In the genomic region with DNA sequence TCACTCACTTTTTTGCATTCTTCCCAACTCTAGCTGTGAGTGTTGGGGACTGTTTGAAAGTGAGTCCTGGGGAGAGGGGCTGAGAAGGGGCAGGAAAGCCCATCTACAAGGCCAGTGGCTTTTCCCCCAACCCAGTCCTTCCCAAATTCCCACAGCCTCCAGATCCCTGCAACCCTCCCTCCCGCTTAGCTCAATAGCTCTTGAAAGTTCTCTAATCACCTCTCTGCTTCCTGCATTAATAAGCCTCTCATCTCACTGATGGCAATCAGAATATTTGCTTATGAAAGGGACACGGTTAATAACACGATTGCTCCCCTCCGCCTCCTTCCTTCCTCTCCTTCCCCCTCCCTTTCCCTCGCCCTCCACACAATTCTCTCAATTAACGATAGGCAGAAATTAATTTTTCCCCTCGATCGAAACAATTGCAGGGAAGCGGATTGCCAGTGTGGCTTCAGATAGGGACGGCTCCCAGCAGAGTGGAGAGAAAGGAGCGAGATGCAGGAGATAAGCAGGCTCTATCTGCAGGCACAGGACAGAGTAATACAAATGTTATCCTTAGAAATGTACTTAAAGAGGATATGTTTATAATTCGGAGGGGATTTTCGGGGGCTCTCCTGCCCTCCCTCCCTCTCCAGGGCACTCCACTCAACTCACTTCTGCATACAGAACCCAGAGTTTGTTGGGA, we compare ENCODE assay signal across 21 cellular contexts. TPM values are rescaled to one million over a fixed set of nuclear protein-coding genes. Genes with fewer than 3 reads are reported as not detected.
A peak's percentile ranks its signal among the peaks of the same experiment; 100 is the strongest.
DNase-seq lines count a peak whose midpoint lies in the region; ATAC-seq and TF ChIP-seq lines count a peak whose summit lies in the region.
"Had no signal": no experiment of that assay in that cellular context is flagged by ENCODE, and none has a peak within 500 bp of the region (broad histone marks: within the 10 kb centered on the region; RNA-seq: fewer than 3 reads in every experiment).

No MANE protein-coding gene starts in this region.

- H3K27ac ChIP-seq in GM23338 (ENCODE audit: low read depth): no peak overlapping the region
- no peak overlapping the region for H3K27ac ChIP-seq in SK-N-SH (ENCODE audit: low read depth in 2 of 2, low read length in 1 of 2)
- no peak overlapping the region for H3K27ac ChIP-seq in Karpas-422 (ENCODE audit: low read length)
- H3K27ac ChIP-seq: A549; BLaER1 treated with 17β-estradiol and CSF1 and Interleukin-3, amounts not matched to agents 10 nM and 100 nM; SJCRH30 had no signal

- no peaks in the 10 kb centered on the region for H3K9me3 Mint-ChIP-seq in GM23338
- peaks cover 6% of the 10 kb centered on the region for H3K9me3 Mint-ChIP-seq in nephron
- peaks cover 0 to 5% (median 3%) of the 10 kb centered on the region in 3 donors for H3K9me3 Mint-ChIP-seq in T-cell
- H3K9me3 Mint-ChIP-seq: T-helper 2 cell treated with Interferon-gamma antibody and Interleukin-4, amounts not matched to agents 5 μg/mL and 100 μg/mL, for 36 hours had no signal

- no peak overlapping the region for H3K4me3 ChIP-seq in GM23338
- H3K4me3 ChIP-seq in SK-N-SH (ENCODE audit: low read depth in 2 of 2, low read length in 1 of 2): no peak overlapping the region
- H3K4me3 ChIP-seq in Karpas-422 (ENCODE audit: low read length): no peak overlapping the region
- H3K4me3 ChIP-seq: A549; BLaER1 treated with 17β-estradiol and CSF1 and Interleukin-3, amounts not matched to agents 10 nM and 100 nM; SJCRH30 had no signal

- H2AFZ ChIP-seq in GM23338 (peak overlapping the region; percentile 18; the same call in 1 of the 2 replicates), SK-N-SH (ENCODE audit: low read depth) (no peak overlapping the region), Karpas-422 (ENCODE audit: low read length) (no peak overlapping the region)

- H3K27me3 Mint-ChIP-seq in GM23338 (ENCODE audit: insufficient read depth, low read depth, poor library complexity) (peaks cover 51% of the 10 kb centered on the region), nephron (ENCODE audit: low read depth) (peaks cover 97% of the 10 kb centered on the region), T-cell (peaks cover 75 to 91% of the 10 kb centered on the region in 2 donors)

- H3K9ac ChIP-seq in SK-N-SH: no peak overlapping the region
- no peak overlapping the region for H3K9ac ChIP-seq in Karpas-422 (ENCODE audit: low read length)
- H3K9ac ChIP-seq: BLaER1 treated with 17β-estradiol and CSF1 and Interleukin-3, amounts not matched to agents 10 nM and 100 nM had no signal

- DNase-seq in GM23338 (ENCODE audit: low spot score) (no peak), NCI-H146 (lab: John Stamatoyannopoulos, UW) (peak; percentile 42), SK-N-SH (peak; percentile 71), Karpas-422 (no peak), T-cell (no peak)
- DNase-seq: Calu3, GF-D8, NCI-H1048, NCI-H187, NCI-H2107, NCI-H345, NCI-H526 treated with DMSO at 0.1 percent for 48 hours, SJCRH30, SW 1271 had no signal

- no peak for TF ChIP-seq CTCF in GM23338 (conservative IDR thresholded peaks at IDR 0.05; ENCODE audit: low read depth in 2 of 2)
- no peak for TF ChIP-seq CTCF in SK-N-SH (IDR thresholded peaks at IDR 0.05)
- no peak for TF ChIP-seq CTCF in nephron (IDR thresholded peaks at IDR 0.05; ENCODE audit: unreplicated experiment in 3 of 3)

- POLR2A ChIA-PET in SK-N-SH (lab: Yijun Ruan, JAX) (no interaction called here), T-cell (lab: Charles Lee) (no interaction called here)

- H4K20me1 ChIP-seq in GM23338 (replicated peaks; ENCODE audit: insufficient read depth) (peaks cover 3% of the 10 kb centered on the region; the same call in 1 of the 2 replicates), SK-N-SH (ENCODE audit: insufficient read depth) (no peaks in the 10 kb centered on the region), Karpas-422 (ENCODE audit: insufficient read depth, low read depth, low read length) (no peaks in the 10 kb centered on the region)

- H3K4me1 Mint-ChIP-seq in GM23338 (peaks cover 31% of the 10 kb centered on the region; the same call in 2 of the 3 replicates), nephron (no peaks in the 10 kb centered on the region), T-cell (peaks cover 7 to 15% (median 10%) of the 10 kb centered on the region in 3 donors)

- H3K27me3 ChIP-seq in GM23338 (ENCODE audit: insufficient read depth) (peaks cover 88% of the 10 kb centered on the region), SK-N-SH (ENCODE audit: insufficient read depth) (peaks cover 82% of the 10 kb centered on the region), Karpas-422 (ENCODE audit: low read length) (no peaks in the 10 kb centered on the region)
- H3K27me3 ChIP-seq: BLaER1 treated with 17β-estradiol and CSF1 and Interleukin-3, amounts not matched to agents 10 nM and 100 nM; SJCRH30 had no signal

- CTCF ChIA-PET in SK-N-SH (lab: Yijun Ruan, JAX) (interaction anchor here (0.6 to 1.3 kb wide), 3 partner anchors 15 to 675 kb away, joined by 3 to 4 read pairs (median 3); no protein-coding TSS in a partner anchor), T-cell (lab: Charles Lee) (no interaction called here)

- H3K36me3 Mint-ChIP-seq in GM23338 (ENCODE audit: low read depth) (no peaks in the 10 kb centered on the region), nephron (ENCODE audit: low read depth) (no peaks in the 10 kb centered on the region), T-cell (no peaks in the 10 kb centered on the region)
- H3K36me3 Mint-ChIP-seq: CD8-positive, alpha-beta T cell had no signal

- WGBS in SK-N-SH (ENCODE audit: low lambda C conversion rate): 7% methylated on average over 13 of the region's 13 CpGs

- H3F3A ChIP-seq in GM23338 (replicated peaks; ENCODE audit: low read depth) (0 out of 2 replicates have a peak, but pooled peaks cover 7% of the 10 kb centered on the region), SK-N-SH (replicated peaks; ENCODE audit: insufficient read depth) (no peaks in the 10 kb centered on the region)

- H3K79me2 ChIP-seq in GM23338 (replicated peaks; ENCODE audit: insufficient read depth): no peaks in the 10 kb centered on the region
- no peaks in the 10 kb centered on the region for H3K79me2 ChIP-seq in SK-N-SH (ENCODE audit: insufficient read depth)
- no peaks in the 10 kb centered on the region for H3K79me2 ChIP-seq in Karpas-422 (ENCODE audit: low read length)

- H3K4me1 ChIP-seq in GM23338 (ENCODE audit: insufficient read depth) (peaks cover 24% of the 10 kb centered on the region), SK-N-SH (ENCODE audit: control insufficient read depth in 1 of 2, insufficient read depth in 2 of 2, low read depth in 1 of 2, low read length in 1 of 2) (peaks cover 0 to 4% of the 10 kb centered on the region in 2 experiments; a peak in 1 of 4 replicates), Karpas-422 (ENCODE audit: low read length) (no peaks in the 10 kb centered on the region)
- H3K4me1 ChIP-seq: A549; BLaER1 treated with 17β-estradiol and CSF1 and Interleukin-3, amounts not matched to agents 10 nM and 100 nM; SJCRH30 had no signal

- H3K9me3 ChIP-seq in SK-N-SH: no peaks in the 10 kb centered on the region
- no peaks in the 10 kb centered on the region for H3K9me3 ChIP-seq in Karpas-422 (ENCODE audit: low read length)
- H3K9me3 ChIP-seq: A549; BLaER1 treated with 17β-estradiol and CSF1 and Interleukin-3, amounts not matched to agents 10 nM and 100 nM; SJCRH30 had no signal

- ATAC-seq in GM23338 (no peak), GM21529 (IDR thresholded peaks at IDR 0.05; ENCODE audit: unreplicated experiment) (no peak), GM21381 (IDR thresholded peaks at IDR 0.05; ENCODE audit: unreplicated experiment) (no peak), T-cell (replicated peaks in 1 of 4) (no peak)
- ATAC-seq: A549; CD8-positive, alpha-beta T cell had no signal

- H3K4me3 Mint-ChIP-seq in GM23338 (peak overlapping the region; percentile 1; the same call in 1 of the 3 replicates), nephron (peak overlapping the region in 2 of 3 experiments; percentile 1 to 17), T-cell (no peak overlapping the region)
- H3K4me3 Mint-ChIP-seq: CD8-positive, alpha-beta T cell; T-helper 2 cell treated with Interferon-gamma antibody and Interleukin-4, amounts not matched to agents 5 μg/mL and 100 μg/mL, for 36 hours had no signal

- TF ChIP-seq RAD21 in SK-N-SH (IDR thresholded peaks at IDR 0.05; ENCODE audit: low read length): no peak

- no peak for TF ChIP-seq EP300 in SK-N-SH (IDR thresholded peaks at IDR 0.05; ENCODE audit: borderline replicate concordance in 1 of 2, low read depth in 1 of 2, low read length in 1 of 2)

- H3K4me2 ChIP-seq in GM23338 (peak overlapping the region; percentile 65), SK-N-SH (no peak overlapping the region), Karpas-422 (ENCODE audit: low read depth, low read length, poor library complexity, severe bottlenecking) (no peak overlapping the region)
- H3K4me2 ChIP-seq: A549; BLaER1 treated with 17β-estradiol and CSF1 and Interleukin-3, amounts not matched to agents 10 nM and 100 nM had no signal

- H3K36me3 ChIP-seq in GM23338 (ENCODE audit: insufficient read depth) (no peaks in the 10 kb centered on the region), SK-N-SH (replicated peaks in 1 of 2; ENCODE audit: control insufficient read depth in 1 of 2, insufficient read depth in 2 of 2, low read length in 1 of 2) (no peaks in the 10 kb centered on the region), Karpas-422 (ENCODE audit: insufficient read depth, low read length) (no peaks in the 10 kb centered on the region)
- H3K36me3 ChIP-seq: BLaER1 treated with 17β-estradiol and CSF1 and Interleukin-3, amounts not matched to agents 10 nM and 100 nM; SJCRH30 had no signal

- H3K27ac Mint-ChIP-seq in GM23338: no peak overlapping the region
- H3K27ac Mint-ChIP-seq in nephron: no peak overlapping the region
- no peak overlapping the region for H3K27ac Mint-ChIP-seq in T-cell
- H3K27ac Mint-ChIP-seq: CD8-positive, alpha-beta T cell; T-helper 2 cell treated with Interferon-gamma antibody and Interleukin-4, amounts not matched to agents 5 μg/mL and 100 μg/mL, for 36 hours had no signal

- H3K9me2 ChIP-seq in GM23338 (ENCODE audit: insufficient read depth): no peaks in the 10 kb centered on the region
- no peaks in the 10 kb centered on the region for H3K9me2 ChIP-seq in SK-N-SH
- no peaks in the 10 kb centered on the region for H3K9me2 ChIP-seq in Karpas-422 (replicated peaks; ENCODE audit: insufficient read depth, low read length)

TF ChIP-seq in GM23338, 12 proteins besides CTCF, POLR2A, EP300 and RAD21 (continues in another document):
- TF ChIP-seq CREB1 (CRISPR knock-in tag; IDR thresholded peaks at IDR 0.05; ENCODE audit: low read depth) (no peak), NANOG (IDR thresholded peaks at IDR 0.05; ENCODE audit: borderline replicate concordance) (no peak)

TF ChIP-seq in SK-N-SH, 30 proteins besides CTCF, POLR2A, EP300 and RAD21:
- TF ChIP-seq FOXM1 (IDR thresholded peaks at IDR 0.05; ENCODE audit: low read depth): no peak
- TF ChIP-seq GATA2 (CRISPR knock-in tag; IDR thresholded peaks at IDR 0.05): peak; percentile 94
TF ChIP-seq in SK-N-SH: peak in this region for 1.

RNA-seq across cellular contexts. Expression of gene GPATCH2L, which starts 15.1 kb away (rescaled TPM):
- total RNA-seq in GM23338 (2014; rRNA removed; shearing (Covaris generic)): 71.0 and 94.4 TPM in 2 replicates
- polyA plus RNA-seq in GM23338 (2016; fragmentation: Nextera tagmentation; extraction: Ambion mirVana) (16.8 and 19.6 TPM in 2 replicates), SK-N-SH (2012; rRNA removed) (17.7 and 28.5 TPM in 2 replicates)
- polyA plus RNA-seq in SK-N-SH (2012; cell fraction: cytosol; rRNA removed): 11.7 and 15.1 TPM in 2 replicates
- 60.5 and 61.7 TPM in 2 replicates for polyA plus RNA-seq in SK-N-SH (2012; cell fraction: nucleus; rRNA removed)
- 71.8 TPM in 2 replicates for total RNA-seq in Karpas-422 (2014; rRNA removed; shearing (Covaris generic); ENCODE audit: low replicate concordance)
- total RNA-seq in T-cell: 10 to 100 TPM; 58.5 to 74.6 (median 72.1) TPM

Comparison
In these comparisons a context has a peak if more than half of its experiments do, and no peak if none do; other contexts are left out.
1. DNase-seq: peak in NCI-H146 (single experiment) and SK-N-SH (single experiment); none in GM23338 (single experiment), Karpas-422 (single experiment) and T-cell (0 of 34).
2. H3K4me3 Mint-ChIP-seq: peak in GM23338 (single experiment) and nephron (2 of 3); none in T-cell (0 of 3).